Comparison of ENCODE assay signal across 30 cellular contexts in genomic region chrX:155993421-155993820, GRCh38. TPM values are rescaled to one million over a fixed set of nuclear protein-coding genes. Genes with fewer than 3 reads are reported as not detected.
A peak's percentile ranks its signal among the peaks of the same experiment; 100 is the strongest.
DNase-seq lines count a peak whose midpoint lies in the region; ATAC-seq, FAIRE-seq and TF ChIP-seq lines count a peak whose summit lies in the region.
"Had no signal": no experiment of that assay in that cellular context is flagged by ENCODE, and none has a peak within 500 bp of the region (broad histone marks: within the 10 kb centered on the region; RNA-seq: fewer than 3 reads in every experiment).

No MANE protein-coding gene starts in this region.

- H3K9ac ChIP-seq in liver (ENCODE audit: low read depth in 1 of 2, low read length in 2 of 2): no peak overlapping the region
- H3K9ac ChIP-seq: BLaER1 had no signal

- H3K27me3 Mint-ChIP-seq in naive thymus-derived CD8-positive, alpha-beta T cell: peaks cover 0 to 5% (median 0%) of the 10 kb centered on the region in 5 donors
- H3K27me3 Mint-ChIP-seq: CD4-positive, CD25-positive, alpha-beta regulatory T cell had no signal

- TF ChIP-seq CTCF in liver (IDR thresholded peaks at IDR 0.05; ENCODE audit: low read depth, low read length, missing input control): no peak

- POLR2A ChIA-PET in naive thymus-derived CD8-positive, alpha-beta T cell (lab: Charles Lee): no interaction called here

- ATAC-seq in left lobe of liver (peak; percentile 81), GM21825 (IDR thresholded peaks at IDR 0.05; ENCODE audit: unreplicated experiment) (no peak)
- no peak for ATAC-seq in naive thymus-derived CD8-positive, alpha-beta T cell
- ATAC-seq: GM12878 had no signal

- no peaks in the 10 kb centered on the region for H3K36me3 Mint-ChIP-seq in naive thymus-derived CD8-positive, alpha-beta T cell
- H3K36me3 Mint-ChIP-seq: CD14-positive monocyte; CD4-positive, alpha-beta memory T cell; CD4-positive, CD25-positive, alpha-beta regulatory T cell had no signal

- DNase-seq in left lobe of liver (ENCODE audit: low spot score) (no peak), small intestine (peak; percentile 35), iPS-NIHi7 (ENCODE audit: extremely low spot score) (no peak)
- no peak for DNase-seq in naive thymus-derived CD8-positive, alpha-beta T cell
- DNase-seq: 8988T; ACHN; BE2C; C1 segment of cervical spinal cord; CD4-positive, alpha-beta memory T cell; CD4-positive, CD25-positive, alpha-beta regulatory T cell; CD8-positive, alpha-beta memory T cell; COR-L47; DMS 273 treated with DMSO at 0.1 percent for 48 hours; DMS153; DMS53; DMS79; DND-41; EL; GDM1 had no signal

- no peak for TF ChIP-seq RAD21 in liver (IDR thresholded peaks at IDR 0.05)

- no peak overlapping the region for H3K27ac Mint-ChIP-seq in naive thymus-derived CD8-positive, alpha-beta T cell
- H3K27ac Mint-ChIP-seq: CD14-positive monocyte; CD4-positive, alpha-beta memory T cell; CD4-positive, CD25-positive, alpha-beta regulatory T cell; CD8-positive, alpha-beta memory T cell had no signal

- H3K4me3 ChIP-seq in liver (ENCODE audit: low read depth in 1 of 3, low read length in 3 of 3) (no peak overlapping the region), small intestine (ENCODE audit: low read depth in 1 of 2, low read length in 2 of 2) (no peak overlapping the region)
- H3K4me3 ChIP-seq: BLaER1, GM12878 had no signal

- 78% methylated on average over 2 of the region's 2 CpGs for WGBS in liver
- 77 to 85% (median 80%) methylated on average over 2 of the region's 2 CpGs for WGBS in small intestine, 3 donors

- no peaks in the 10 kb centered on the region for H3K27me3 ChIP-seq in liver (ENCODE audit: control insufficient read depth in 4 of 4, insufficient read depth in 4 of 4, low read length in 3 of 4)
- no peaks in the 10 kb centered on the region for H3K27me3 ChIP-seq in small intestine (ENCODE audit: control insufficient read depth in 2 of 2, insufficient read depth in 2 of 2, low read length in 2 of 2)
- H3K27me3 ChIP-seq: BE2C, BLaER1 had no signal

- H3K9me3 Mint-ChIP-seq in naive thymus-derived CD8-positive, alpha-beta T cell: no peaks in the 10 kb centered on the region
- H3K9me3 Mint-ChIP-seq: CD4-positive, alpha-beta memory T cell; CD8-positive, alpha-beta memory T cell had no signal

- FAIRE-seq in small intestine (lab: Jason Lieb, UNC): no peak
- FAIRE-seq: A204.1, GM12878, GM12892, GM18507 had no signal

- H3K4me1 ChIP-seq in liver (ENCODE audit: control insufficient read depth in 4 of 4, insufficient read depth in 4 of 4, low read length in 3 of 4) (no peaks in the 10 kb centered on the region), small intestine (ENCODE audit: control insufficient read depth in 2 of 2, insufficient read depth in 1 of 2, low read depth in 1 of 2, low read length in 1 of 2) (no peaks in the 10 kb centered on the region)
- H3K4me1 ChIP-seq: BE2C had no signal

- no peak overlapping the region for H3K27ac ChIP-seq in liver (ENCODE audit: low read depth in 1 of 2, low read length in 2 of 2)
- no peak overlapping the region for H3K27ac ChIP-seq in small intestine (ENCODE audit: low read depth in 1 of 2, low read length in 1 of 2)
- H3K27ac ChIP-seq: BLaER1 had no signal

- no peak overlapping the region for H3K4me3 Mint-ChIP-seq in naive thymus-derived CD8-positive, alpha-beta T cell
- H3K4me3 Mint-ChIP-seq: CD14-positive monocyte; CD4-positive, alpha-beta memory T cell; CD4-positive, CD25-positive, alpha-beta regulatory T cell; CD8-positive, alpha-beta memory T cell had no signal

- H3K9me3 ChIP-seq in liver (ENCODE audit: control insufficient read depth in 4 of 4, low read length in 3 of 4): no peaks in the 10 kb centered on the region
- H3K9me3 ChIP-seq in small intestine (ENCODE audit: control insufficient read depth, low read depth): no peaks in the 10 kb centered on the region
- H3K9me3 ChIP-seq: BE2C, BLaER1 had no signal

- peaks cover 5 to 15% (median 11%) of the 10 kb centered on the region in 4 donors for H3K4me1 Mint-ChIP-seq in naive thymus-derived CD8-positive, alpha-beta T cell
- H3K4me1 Mint-ChIP-seq: CD14-positive monocyte had no signal

- no peaks in the 10 kb centered on the region for H3K36me3 ChIP-seq in liver (ENCODE audit: control insufficient read depth in 4 of 4, insufficient read depth in 3 of 4, low read depth in 1 of 4, low read length in 3 of 4)
- no peaks in the 10 kb centered on the region for H3K36me3 ChIP-seq in small intestine (ENCODE audit: control insufficient read depth in 2 of 2, insufficient read depth in 2 of 2, low read length in 2 of 2)
- H3K36me3 ChIP-seq: BE2C, BLaER1 had no signal

TF ChIP-seq in liver, 16 proteins besides CTCF, POLR2A, EP300 and RAD21:
- TF ChIP-seq ATF3 (IDR thresholded peaks at IDR 0.05): no peak
- peak; percentile 41 to 57 for TF ChIP-seq HNF4A (conservative IDR thresholded peaks at IDR 0.05)
- TF ChIP-seq NR2F2 (IDR thresholded peaks at IDR 0.05): no peak
- no peak for TF ChIP-seq RXRA (IDR thresholded peaks at IDR 0.05)

RNA-seq across cellular contexts. Expression of gene IL9R, which starts 4.1 kb away (rescaled TPM):
- not detected for total RNA-seq in left lobe of liver
- under 1 TPM; 0.05 to 0.08 TPM for total RNA-seq in liver
- under 1 TPM in 1 of 2 donors, not detected in 1; 0.07 TPM for polyA plus RNA-seq in liver
- polyA plus RNA-seq in small intestine: under 1 TPM in 2 of 3 donors, not detected in 1; 0.18 to 0.27 TPM
- total RNA-seq in naive thymus-derived CD8-positive, alpha-beta T cell: 1 to 10 TPM; 1.4 to 2.4 TPM
- polyA plus RNA-seq in naive thymus-derived CD8-positive, alpha-beta T cell: under 1 TPM in 2 of 3 donors, not detected in 1; 0.18 to 0.36 TPM
- total RNA-seq: Daoy, G401 had no signal
- polyA plus RNA-seq: AG04450 had no signal
